ENCODE assay signal across 30 cellular contexts in genomic region chr7:130699686-130700085, GRCh38. TPM values are rescaled to one million over a fixed set of nuclear protein-coding genes. Genes with fewer than 3 reads are reported as not detected.
"Had no signal": no experiment of that assay in that cellular context is flagged by ENCODE, and none has a peak within 500 bp of the region (broad histone marks: within the 10 kb centered on the region; RNA-seq: fewer than 3 reads in every experiment).

No MANE protein-coding gene starts in this region.

- H3K9me3 ChIP-seq: left ventricle myocardium inferior, sigmoid colon, upper lobe of left lung had no signal

- H3K27me3 ChIP-seq: neural progenitor cell, sigmoid colon, upper lobe of left lung had no signal

- H3K4me1 Mint-ChIP-seq: activated naive CD8-positive, alpha-beta T cell treated with anti-CD3 and anti-CD28 coated beads, Interleukin-2, amount 10 ng/mL, durations not matched to agents 7 days and 5 days; mesothelial cell of epicardium; naive thymus-derived CD8-positive, alpha-beta T cell; neural progenitor cell; stimulated activated naive B cell treated with anti-CD40 and anti-IgM and Interleukin-4, amounts not matched to agents 10 μg/mL and 1 μg/mL and 100 μg/mL, for 72 hours; WTC11 had no signal

- H3K27ac ChIP-seq: cardiac muscle cell, left ventricle myocardium inferior, neural progenitor cell, sigmoid colon, upper lobe of left lung had no signal

- H3K4me3 Mint-ChIP-seq: activated naive CD8-positive, alpha-beta T cell treated with anti-CD3 and anti-CD28 coated beads, Interleukin-2, amount 10 ng/mL, durations not matched to agents 7 days and 5 days; activated T-cell treated with anti-CD3 and anti-CD28 coated beads, Interleukin-2, amount 50 U/mL, for 4 hours; mesothelial cell of epicardium; naive thymus-derived CD8-positive, alpha-beta T cell; neural progenitor cell; stimulated activated naive B cell treated with anti-CD40 and anti-IgM and Interleukin-4, amounts not matched to agents 10 μg/mL and 1 μg/mL and 100 μg/mL, for 72 hours; T-helper 1 cell treated with Interleukin-12 subunit alpha and Interleukin-12 subunit beta and Interleukin-4 antibody, amounts not matched to agents 30 μg/mL and 1 μg/mL, for 36 hours; WTC11 had no signal

- H3K36me3 ChIP-seq: cardiac muscle cell, left ventricle myocardium inferior, neural progenitor cell, sigmoid colon, upper lobe of left lung had no signal

- H3K9me3 Mint-ChIP-seq: activated T-cell treated with anti-CD3 and anti-CD28 coated beads, Interleukin-2, amount 50 U/mL, for 4 hours; mesothelial cell of epicardium; stimulated activated naive B cell treated with anti-CD40 and anti-IgM and Interleukin-4, amounts not matched to agents 10 μg/mL and 1 μg/mL and 100 μg/mL, for 72 hours; T-helper 1 cell treated with Interleukin-12 subunit alpha and Interleukin-12 subunit beta and Interleukin-4 antibody, amounts not matched to agents 30 μg/mL and 1 μg/mL, for 36 hours had no signal

- H3K4me3 ChIP-seq: cardiac muscle cell, left ventricle myocardium inferior, neural progenitor cell, sigmoid colon, smooth muscle cell, upper lobe of left lung had no signal

- DNase-seq: activated CD8-positive, alpha-beta memory T cell treated with anti-CD3 and anti-CD28 coated beads, Interleukin-2, amount 50 U/mL, for 48 hours; activated naive CD4-positive, alpha-beta T cell treated with Interleukin-2 at 50 U/mL for 16 hours; activated naive CD8-positive, alpha-beta T cell treated with anti-CD3 and anti-CD28 coated beads, Interleukin-2, amount 10 ng/mL, durations not matched to agents 7 days and 5 days; activated T-cell treated with anti-CD3 and anti-CD28 coated beads, Interleukin-2, amount 50 U/mL, for 4 hours; cortex of kidney; foreskin melanocyte; glutamatergic neuron; hippocampal formation; kidney glomerular epithelial cell; left ventricle myocardium inferior; naive thymus-derived CD8-positive, alpha-beta T cell; posterior cingulate gyrus; sigmoid colon; stimulated activated CD4-positive, alpha-beta T cell treated with anti-CD3 and anti-CD28 coated beads, Interleukin-2, amount 100 ng/mL, for 48 hours; stimulated activated CD8-positive, alpha-beta memory T cell treated with anti-CD3 and anti-CD28 coated beads, Interleukin-4, amount 100 ng/mL, for 48 hours; stimulated activated naive B cell treated with anti-CD40 and anti-IgM and Interleukin-4, amounts not matched to agents 10 μg/mL and 1 μg/mL and 100 μg/mL, for 72 hours; T1000; upper lobe of left lung had no signal

- H3K4me1 ChIP-seq: left ventricle myocardium inferior, neural progenitor cell, sigmoid colon, upper lobe of left lung had no signal

- H3K27ac Mint-ChIP-seq: activated naive CD8-positive, alpha-beta T cell treated with anti-CD3 and anti-CD28 coated beads, Interleukin-2, amount 10 ng/mL, durations not matched to agents 7 days and 5 days; mesothelial cell of epicardium; naive thymus-derived CD8-positive, alpha-beta T cell; neural progenitor cell; stimulated activated naive B cell treated with anti-CD40 and anti-IgM and Interleukin-4, amounts not matched to agents 10 μg/mL and 1 μg/mL and 100 μg/mL, for 72 hours; T-helper 1 cell treated with Interleukin-12 subunit alpha and Interleukin-12 subunit beta and Interleukin-4 antibody, amounts not matched to agents 30 μg/mL and 1 μg/mL, for 36 hours; WTC11 had no signal

- H3K36me3 Mint-ChIP-seq: activated naive CD8-positive, alpha-beta T cell treated with anti-CD3 and anti-CD28 coated beads, Interleukin-2, amount 10 ng/mL, durations not matched to agents 7 days and 5 days; naive thymus-derived CD8-positive, alpha-beta T cell; neural progenitor cell; stimulated activated naive B cell treated with anti-CD40 and anti-IgM and Interleukin-4, amounts not matched to agents 10 μg/mL and 1 μg/mL and 100 μg/mL, for 72 hours; WTC11 had no signal

RNA-seq across cellular contexts. Expression of gene TSGA13, which starts 13.3 kb away (rescaled TPM):
- total RNA-seq: activated CD8-positive, alpha-beta memory T cell treated with anti-CD3 and anti-CD28 coated beads for 36 hours; activated naive CD8-positive, alpha-beta T cell treated with anti-CD3 and anti-CD28 coated beads, Interleukin-2, amount 10 ng/mL, durations not matched to agents 7 days and 5 days; activated T-cell treated with anti-CD3 and anti-CD28 coated beads, Interleukin-2, amount 50 U/mL, for 4 hours; cardiac muscle cell; cerebellum; epithelial cell of proximal tubule; left ventricle myocardium inferior; lung microvascular endothelial cell; mesothelial cell of epicardium; naive thymus-derived CD8-positive, alpha-beta T cell; omental fat pad; sigmoid colon; smooth muscle cell; subcutaneous adipose tissue; upper lobe of left lung; WTC11 had no signal

RNA-seq across cellular contexts. Expression of gene KLF14, which starts 34.3 kb away (rescaled TPM):
- total RNA-seq: activated CD8-positive, alpha-beta memory T cell treated with anti-CD3 and anti-CD28 coated beads for 36 hours; activated naive CD8-positive, alpha-beta T cell treated with anti-CD3 and anti-CD28 coated beads, Interleukin-2, amount 10 ng/mL, durations not matched to agents 7 days and 5 days; activated T-cell treated with anti-CD3 and anti-CD28 coated beads, Interleukin-2, amount 50 U/mL, for 4 hours; cardiac muscle cell; cerebellum; epithelial cell of proximal tubule; lung microvascular endothelial cell; naive thymus-derived CD8-positive, alpha-beta T cell; sigmoid colon; smooth muscle cell; WTC11 had no signal
